ENCODE assay signal across 8 cellular contexts in the genomic region with DNA sequence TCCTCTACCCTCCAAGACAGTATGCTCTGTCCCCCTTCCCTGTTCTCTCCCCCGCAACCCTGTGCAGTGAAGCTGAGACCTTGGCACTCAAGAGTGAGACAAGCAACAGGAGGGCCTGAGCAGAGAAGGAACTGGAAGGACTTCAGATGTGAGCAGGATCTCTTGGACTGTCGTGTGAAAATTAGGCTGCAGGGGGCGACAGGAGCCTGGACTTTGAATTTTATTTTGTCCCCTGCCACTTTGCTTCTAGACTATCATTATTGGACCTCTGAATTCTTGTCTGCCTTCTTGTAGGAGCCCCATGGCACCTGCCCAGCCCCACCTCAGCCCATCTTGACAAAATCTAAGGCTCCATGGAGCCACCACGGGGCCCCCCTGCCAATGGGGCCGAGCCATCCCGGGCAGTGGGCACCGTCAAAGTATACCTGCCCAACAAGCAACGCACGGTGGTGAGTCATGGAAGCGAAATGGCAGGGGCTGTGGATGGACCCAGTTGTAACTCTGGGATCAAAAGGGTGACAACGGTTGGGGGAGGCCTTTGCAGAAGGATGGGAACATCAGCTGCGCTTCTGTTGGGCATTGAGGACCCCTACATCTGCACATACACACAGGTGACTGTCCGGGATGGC. TPM values are rescaled to one million over a fixed set of nuclear protein-coding genes. Genes with fewer than 3 reads are reported as not detected.
A peak's percentile ranks its signal among the peaks of the same experiment; 100 is the strongest.
DNase-seq lines count a peak whose midpoint lies in the region; ATAC-seq and TF ChIP-seq lines count a peak whose summit lies in the region.

No MANE protein-coding gene starts in this region.

- H3K4me3 ChIP-seq in astrocyte of the spinal cord (ENCODE audit: low read depth, low read length) (no peak overlapping the region), lower leg skin (ENCODE audit: low read depth, poor library complexity, severe bottlenecking) (no peak overlapping the region)

- peak overlapping the region; percentile 61 for H3K4me3 Mint-ChIP-seq in osteocyte (ENCODE audit: unreplicated experiment)

- H3K27ac Mint-ChIP-seq in osteocyte (ENCODE audit: unreplicated experiment), result peak overlapping the region; percentile 44

- WGBS in lower leg skin, 2 donors, result 63 to 77% methylated on average over 4 to 13 of the region's 13 CpGs

- H3K9me3 Mint-ChIP-seq in osteocyte (ENCODE audit: unreplicated experiment), result no peaks in the 10 kb centered on the region

- in situ Hi-C loops in astrocyte of the spinal cord (cut with HindIII; ENCODE audit: low sequenced_read_pairs), result no loop called here

- H3K4me1 Mint-ChIP-seq in osteocyte (ENCODE audit: unreplicated experiment), result peaks cover 13% of the 10 kb centered on the region

- TF ChIP-seq CTCF in astrocyte of the spinal cord (IDR thresholded peaks at IDR 0.05; ENCODE audit: low read depth, low read length) (peak; percentile 38), osteocyte (IDR thresholded peaks at IDR 0.05) (peak; percentile 47), lower leg skin (IDR thresholded peaks at IDR 0.05) (no peak)

- DNase-seq in NCI-H748 (lab: John Stamatoyannopoulos, UW; ENCODE audit: unreplicated experiment), result peak; percentile 8
- no peak for DNase-seq in NCI-H748 treated with DMSO at 0.1 percent for 48 hours (lab: John Stamatoyannopoulos, UW)
- peak; percentile 41 for DNase-seq in NAMALWA (ENCODE audit: low spot score)
- DNase-seq in astrocyte of the spinal cord (ENCODE audit: low read depth, low spot score), result peak; percentile 27
- no peak for DNase-seq in osteocyte (ENCODE audit: extremely low spot score, unreplicated experiment)
- DNase-seq in lower leg skin (ENCODE audit: low spot score in 2 of 2), result no peak

- no peaks in the 10 kb centered on the region for H3K27me3 Mint-ChIP-seq in osteocyte (ENCODE audit: unreplicated experiment)

- ATAC-seq in GM21381 (IDR thresholded peaks at IDR 0.05; ENCODE audit: unreplicated experiment), result no peak
- ATAC-seq in GM19397 (IDR thresholded peaks at IDR 0.05; ENCODE audit: unreplicated experiment), result no peak

- H3K36me3 Mint-ChIP-seq in osteocyte (ENCODE audit: unreplicated experiment), result peaks cover 9% of the 10 kb centered on the region

- intact Hi-C loops in lower leg skin (cut with DNase I; ENCODE audit: low total_unique reads), result no loop called here

- TF ChIP-seq POLR2A in lower leg skin (IDR thresholded peaks at IDR 0.05), result no peak

RNA-seq across cellular contexts. Expression of gene ARAF, which starts 1.7 kb away (rescaled TPM):
- total RNA-seq in osteocyte (66.8 and 73.9 TPM in 2 replicates), lower leg skin (10 to 100 TPM; 26.8 to 46.4 (median 34.5) TPM)

RNA-seq across cellular contexts. Expression of gene TIMP1, which starts 19.5 kb away (rescaled TPM):
- total RNA-seq in osteocyte (403 and 405 TPM in 2 replicates), lower leg skin (10 to 100 TPM; 27.5 to 82.1 (median 53.5) TPM)

RNA-seq across cellular contexts. Expression of gene SYN1, which starts 56.9 kb away (rescaled TPM):
- total RNA-seq in osteocyte (0.71 and 1.9 TPM in 2 replicates), lower leg skin (under 1 TPM in 3 of 4 donors, not detected in 1; 0.10 to 0.72 (median 0.61) TPM)

Comparison
In these comparisons a context has a peak if more than half of its experiments do, and no peak if none do; other contexts are left out.
1. DNase-seq: peak in NCI-H748 (single experiment), NAMALWA (single experiment) and astrocyte of the spinal cord (single experiment); none in NCI-H748 treated with DMSO at 0.1 percent for 48 hours (single experiment), osteocyte (single experiment) and lower leg skin (0 of 2).
2. CTCF ChIP-seq: peak in astrocyte of the spinal cord (single experiment) and osteocyte (single experiment); none in lower leg skin (0 of 3).